ENCODE assay signal across 2 cellular contexts in genomic region chr17:48570325-48571023, GRCh38.
TF ChIP-seq lines count a peak whose summit lies in the region.

No MANE protein-coding gene starts in this region.

TF ChIP-seq in IMR-90, 13 proteins besides CTCF, POLR2A, EP300 and RAD21:
- TF ChIP-seq USF2 (IDR thresholded peaks at IDR 0.05; ENCODE audit: low read depth, low read length) (no peak), MAZ (IDR thresholded peaks at IDR 0.05; ENCODE audit: borderline replicate concordance, low read depth, low read length) (no peak)

TF ChIP-seq in GM12891, 5 proteins besides CTCF, POLR2A, EP300 and RAD21:
- TF ChIP-seq POLR2AphosphoS5 (IDR thresholded peaks at IDR 0.05; ENCODE audit: low read depth, low read length): no peak
- TF ChIP-seq PAX5 (IDR thresholded peaks at IDR 0.05; ENCODE audit: insufficient read depth, low read length, severe bottlenecking): no peak
- TF ChIP-seq TAF1 (IDR thresholded peaks at IDR 0.05; ENCODE audit: low read depth, low read length): no peak
- no peak for TF ChIP-seq POU2F2 (IDR thresholded peaks at IDR 0.05; ENCODE audit: low read depth, low read length)
- no peak for TF ChIP-seq SPI1 (IDR thresholded peaks at IDR 0.05; ENCODE audit: low read depth, low read length)
